ENCODE assay signal across 9 cellular contexts in genomic region chr6:38933426-38933825, GRCh38.
DNase-seq lines count a peak whose midpoint lies in the region; ATAC-seq and TF ChIP-seq lines count a peak whose summit lies in the region.
"Had no signal": no experiment of that assay in that cellular context is flagged by ENCODE, and none has a peak within 500 bp of the region (broad histone marks: within the 10 kb centered on the region; RNA-seq: fewer than 3 reads in every experiment).

No MANE protein-coding gene starts in this region.

- peak; percentile 17 for DNase-seq in CD1c-positive myeloid dendritic cell (ENCODE audit: extremely low spot score)
- peak; percentile 67 for DNase-seq in HT-29 (ENCODE audit: low spot score)
- DNase-seq in RPMI8226 = peak; percentile 9
- peak; percentile 2 for DNase-seq in glomerular endothelial cell (ENCODE audit: extremely low read depth, low read depth, low spot score)
- DNase-seq in activated effector memory CD4-positive, alpha-beta T cell treated with anti-CD3 and anti-CD28 coated beads, Interleukin-2, amount 50 U/mL, for 16 hours = no peak
- DNase-seq in NCI-H345 treated with DMSO at 0.1 percent for 48 hours (lab: John Stamatoyannopoulos, UW; ENCODE audit: unreplicated experiment) = no peak
- DNase-seq in tibial artery = no peak
- DNase-seq: naive B cell had no signal

- no peak overlapping the region for H3K27ac ChIP-seq in tibial artery

- no peaks in the 10 kb centered on the region for H3K9me3 ChIP-seq in tibial artery

- intact Hi-C loops in tibial artery (cut with DNase I; ENCODE audit: low total_unique reads) = no loop called here

- no peaks in the 10 kb centered on the region for H3K4me1 ChIP-seq in tibial artery

- H3K27me3 ChIP-seq in tibial artery = peaks cover 0 to 4% of the 10 kb centered on the region in 2 donors

- TF ChIP-seq CTCF in tibial artery (IDR thresholded peaks at IDR 0.05) = no peak

- no peak overlapping the region for H3K4me3 ChIP-seq in tibial artery

- ATAC-seq in GM19328 (IDR thresholded peaks at IDR 0.05; ENCODE audit: unreplicated experiment) = no peak

- H3K36me3 ChIP-seq in tibial artery = no peaks in the 10 kb centered on the region

Comparison
In these comparisons a context has a peak if more than half of its experiments do, and no peak if none do; other contexts are left out.
1. DNase-seq: peak in CD1c-positive myeloid dendritic cell (single experiment), HT-29 (single experiment), RPMI8226 (single experiment) and glomerular endothelial cell (single experiment); none in activated effector memory CD4-positive, alpha-beta T cell treated with anti-CD3 and anti-CD28 coated beads, Interleukin-2, amount 50 U/mL, for 16 hours (single experiment), NCI-H345 treated with DMSO at 0.1 percent for 48 hours (single experiment) and tibial artery (0 of 2).